Comparison of ENCODE assay signal across 1 cellular context in genomic region chr20:63702036-63702665, GRCh38.
TF ChIP-seq lines count a peak whose summit lies in the region.

No MANE protein-coding gene starts in this region.

TF ChIP-seq in IMR-90, 13 proteins besides CTCF, POLR2A, EP300 and RAD21:
- TF ChIP-seq, protein P1, sequence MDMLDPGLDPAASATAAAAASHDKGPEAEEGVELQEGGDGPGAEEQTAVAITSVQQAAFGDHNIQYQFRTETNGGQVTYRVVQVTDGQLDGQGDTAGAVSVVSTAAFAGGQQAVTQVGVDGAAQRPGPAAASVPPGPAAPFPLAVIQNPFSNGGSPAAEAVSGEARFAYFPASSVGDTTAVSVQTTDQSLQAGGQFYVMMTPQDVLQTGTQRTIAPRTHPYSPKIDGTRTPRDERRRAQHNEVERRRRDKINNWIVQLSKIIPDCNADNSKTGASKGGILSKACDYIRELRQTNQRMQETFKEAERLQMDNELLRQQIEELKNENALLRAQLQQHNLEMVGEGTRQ (IDR thresholded peaks at IDR 0.05; ENCODE audit: low read depth, low read length), result no peak
- TF ChIP-seq CHD1 (IDR thresholded peaks at IDR 0.05; ENCODE audit: low read depth, low read length) (no peak), MAFK (IDR thresholded peaks at IDR 0.05; ENCODE audit: low read depth, low read length) (no peak), BHLHE40 (IDR thresholded peaks at IDR 0.05; ENCODE audit: low read depth, low read length) (no peak), NFE2L2 (IDR thresholded peaks at IDR 0.05; ENCODE audit: low read depth, low read length) (no peak), RCOR1 (IDR thresholded peaks at IDR 0.05; ENCODE audit: insufficient replicate concordance, low read length) (no peak), CEBPB (IDR thresholded peaks at IDR 0.05; ENCODE audit: low read depth, low read length) (no peak), FOS (IDR thresholded peaks at IDR 0.05; ENCODE audit: low read depth, low read length) (no peak), RFX5 (IDR thresholded peaks at IDR 0.05; ENCODE audit: low read depth, low read length) (no peak), MXI1 (IDR thresholded peaks at IDR 0.05; ENCODE audit: borderline replicate concordance, low read depth, low read length) (no peak), ELK1 (IDR thresholded peaks at IDR 0.05; ENCODE audit: borderline replicate concordance, low read depth, low read length) (no peak), SMC3 (IDR thresholded peaks at IDR 0.05; ENCODE audit: low read depth, low read length) (no peak)
